ENCODE assay signal across 9 cellular contexts in the genomic region with DNA sequence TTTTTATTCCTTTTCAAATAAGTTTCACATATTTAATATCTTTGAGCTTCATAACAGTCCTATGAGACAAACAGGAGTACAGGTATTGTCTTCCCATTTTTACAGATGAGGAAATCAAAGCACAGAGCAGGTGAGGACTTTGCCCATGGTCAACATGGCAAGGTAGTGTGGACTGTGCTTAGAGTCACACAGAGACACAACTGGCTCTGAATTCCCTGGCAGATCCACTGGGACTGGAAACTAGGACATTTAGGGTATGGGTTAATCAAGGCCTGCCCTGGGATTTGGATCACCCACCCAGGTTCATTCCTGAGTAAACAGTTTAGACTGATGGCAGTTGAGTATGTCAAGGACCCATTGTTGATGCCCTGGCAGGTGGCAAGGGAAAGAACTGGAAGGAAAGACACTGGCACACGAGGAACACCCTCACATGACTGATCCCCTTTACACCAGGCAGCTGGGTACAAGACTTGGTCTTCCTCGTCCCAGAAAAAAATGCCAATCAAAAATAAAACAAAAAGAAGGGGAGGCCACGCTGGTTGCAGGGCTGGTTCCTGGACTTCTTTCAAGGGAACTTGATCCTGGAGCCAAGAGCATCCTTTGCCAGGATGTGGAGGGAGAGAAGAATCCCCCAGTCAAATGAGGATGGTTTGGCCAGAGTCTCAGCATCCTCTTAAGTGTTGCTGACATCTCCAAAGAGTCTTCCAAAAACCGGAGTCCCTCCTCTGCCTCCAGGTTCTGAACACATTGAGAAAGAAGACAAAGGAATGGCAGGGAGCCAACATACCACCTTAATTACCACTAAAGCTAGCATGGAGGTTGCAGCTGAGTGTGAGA. TPM values are rescaled to one million over a fixed set of nuclear protein-coding genes. Genes with fewer than 3 reads are reported as not detected.
DNase-seq lines count a peak whose midpoint lies in the region; ATAC-seq and TF ChIP-seq lines count a peak whose summit lies in the region.
"Had no signal": no experiment of that assay in that cellular context is flagged by ENCODE, and none has a peak within 500 bp of the region (broad histone marks: within the 10 kb centered on the region; RNA-seq: fewer than 3 reads in every experiment).

No MANE protein-coding gene starts in this region.

- DNase-seq in DMS79 (lab: John Stamatoyannopoulos, UW) (peak; percentile 4), NCI-H446 (lab: John Stamatoyannopoulos, UW) (peak; percentile 49 to 85), fibroblast of lung (ENCODE audit: low read depth in 2 of 2) (peak; percentile 32 to 57), NCI-H510A (lab: John Stamatoyannopoulos, UW) (no peak), GM10266 (ENCODE audit: extremely low spot score) (no peak)
- no peak for DNase-seq in activated naive CD8-positive, alpha-beta T cell treated with anti-CD3 and anti-CD28 coated beads, Interleukin-2, amount 50 U/mL, for 24 hours
- DNase-seq: T1000 had no signal

- no peak overlapping the region for H3K27ac Mint-ChIP-seq in activated naive CD8-positive, alpha-beta T cell treated with anti-CD3 and anti-CD28 coated beads, Interleukin-2, amount 50 U/mL, for 24 hours

- peaks cover 1% of the 10 kb centered on the region for H3K36me3 Mint-ChIP-seq in activated naive CD8-positive, alpha-beta T cell treated with anti-CD3 and anti-CD28 coated beads, Interleukin-2, amount 50 U/mL, for 24 hours (ENCODE audit: low read depth)

- H3K36me3 ChIP-seq in fibroblast of lung (ENCODE audit: control insufficient read depth, insufficient read depth, low read length) (no peaks in the 10 kb centered on the region), parathyroid adenoma (ENCODE audit: control insufficient read depth, insufficient read depth, low read length) (no peaks in the 10 kb centered on the region)

- H3K27me3 ChIP-seq in fibroblast of lung (ENCODE audit: control insufficient read depth, insufficient read depth, low read length): no peaks in the 10 kb centered on the region
- no peaks in the 10 kb centered on the region for H3K27me3 ChIP-seq in parathyroid adenoma (ENCODE audit: control insufficient read depth, insufficient read depth, low read length)

- no peak overlapping the region for H3K9ac ChIP-seq in fibroblast of lung (ENCODE audit: insufficient read depth, low read length)
- peak overlapping the region; percentile 28 for H3K9ac ChIP-seq in parathyroid adenoma

- no peak overlapping the region for H3K4me3 Mint-ChIP-seq in activated naive CD8-positive, alpha-beta T cell treated with anti-CD3 and anti-CD28 coated beads, Interleukin-2, amount 50 U/mL, for 24 hours

- H4K20me1 ChIP-seq in fibroblast of lung (ENCODE audit: control insufficient read depth, extremely low read depth, insufficient read depth, low read length): no peaks in the 10 kb centered on the region

- H3K27ac ChIP-seq in fibroblast of lung (ENCODE audit: insufficient read depth, low read length): peak overlapping the region; percentile 87
- peak overlapping the region; percentile 60 for H3K27ac ChIP-seq in parathyroid adenoma

- H3K9me3 Mint-ChIP-seq in activated naive CD8-positive, alpha-beta T cell treated with anti-CD3 and anti-CD28 coated beads, Interleukin-2, amount 50 U/mL, for 24 hours: no peaks in the 10 kb centered on the region

- H3K4me2 ChIP-seq in fibroblast of lung (ENCODE audit: extremely low read depth, insufficient read depth, low read length) (peak overlapping the region; percentile 86), parathyroid adenoma (ENCODE audit: low read length) (no peak overlapping the region)

- no peaks in the 10 kb centered on the region for H3K9me3 ChIP-seq in fibroblast of lung (ENCODE audit: control insufficient read depth, insufficient read depth, low read depth, low read length)
- H3K9me3 ChIP-seq in parathyroid adenoma (ENCODE audit: control insufficient read depth, low read length): no peaks in the 10 kb centered on the region

- no peak for ATAC-seq in activated naive CD8-positive, alpha-beta T cell treated with anti-CD3 and anti-CD28 coated beads, Interleukin-2, amount 50 U/mL, for 24 hours
- ATAC-seq in GM21360 (IDR thresholded peaks at IDR 0.05; ENCODE audit: unreplicated experiment): no peak

- H2AFZ ChIP-seq in fibroblast of lung (ENCODE audit: low read length): no peak overlapping the region
- H2AFZ ChIP-seq in parathyroid adenoma: no peak overlapping the region

- peaks cover 30% of the 10 kb centered on the region for H3K4me1 ChIP-seq in fibroblast of lung (ENCODE audit: control insufficient read depth, extremely low read depth, insufficient read depth, low read length)
- H3K4me1 ChIP-seq in parathyroid adenoma: peaks cover 22% of the 10 kb centered on the region

- H3K4me1 Mint-ChIP-seq in activated naive CD8-positive, alpha-beta T cell treated with anti-CD3 and anti-CD28 coated beads, Interleukin-2, amount 50 U/mL, for 24 hours: peaks cover 40% of the 10 kb centered on the region

- H3K79me2 ChIP-seq in fibroblast of lung (ENCODE audit: control insufficient read depth, insufficient read depth, low read length): peaks cover 6% of the 10 kb centered on the region
- H3K79me2 ChIP-seq in parathyroid adenoma: peaks cover 23% of the 10 kb centered on the region

- no peak for TF ChIP-seq CTCF in fibroblast of lung (conservative IDR thresholded peaks at IDR 0.05 in 1 of 2, IDR thresholded peaks at IDR 0.05 in 1 of 2; ENCODE audit: low read depth in 1 of 2, low read length in 2 of 2)
- no peak for TF ChIP-seq CTCF in parathyroid adenoma (IDR thresholded peaks at IDR 0.05)
- no peak for TF ChIP-seq CTCF in GM10266 (IDR thresholded peaks at IDR 0.05; ENCODE audit: control insufficient read depth, insufficient read depth, low read depth, missing control alignments)

- H3K4me3 ChIP-seq in fibroblast of lung (replicated peaks in 1 of 4; ENCODE audit: control extremely low read depth in 1 of 4, insufficient read depth in 1 of 4, low read depth in 3 of 4, low read length in 4 of 4): no peak overlapping the region
- H3K4me3 ChIP-seq in parathyroid adenoma (ENCODE audit: low read depth, low read length): no peak overlapping the region

- H3K27me3 Mint-ChIP-seq in activated naive CD8-positive, alpha-beta T cell treated with anti-CD3 and anti-CD28 coated beads, Interleukin-2, amount 50 U/mL, for 24 hours: no peaks in the 10 kb centered on the region

RNA-seq across cellular contexts. Expression of a gene that starts 34.9 kb away (rescaled TPM):
- 47.0 and 60.9 TPM in 2 replicates for total RNA-seq in fibroblast of lung
- polyA plus RNA-seq in fibroblast of lung: 25.5 and 32.9 TPM in 2 replicates
- polyA plus RNA-seq in fibroblast of lung (2012): 12.4 and 14.1 TPM in 2 replicates
- 10.6 TPM in 2 replicates for polyA minus RNA-seq in fibroblast of lung (ENCODE audit: low replicate concordance)

RNA-seq across cellular contexts. Expression of a gene that starts 37.0 kb away (rescaled TPM):
- total RNA-seq in fibroblast of lung: 3.6 and 5.3 TPM in 2 replicates
- 0.34 and 0.81 TPM in 2 replicates for polyA plus RNA-seq in fibroblast of lung
- polyA plus RNA-seq in fibroblast of lung (2012): 0.86 and 1.3 TPM in 2 replicates
- not detected in 2 replicates for polyA minus RNA-seq in fibroblast of lung (ENCODE audit: low replicate concordance)

Comparison
In these comparisons a context has a peak if more than half of its experiments do, and no peak if none do; other contexts are left out.
1. DNase-seq: peak in DMS79 (single experiment), NCI-H446 (2 of 2) and fibroblast of lung (2 of 2); none in NCI-H510A (single experiment), activated naive CD8-positive, alpha-beta T cell treated with anti-CD3 and anti-CD28 coated beads, Interleukin-2, amount 50 U/mL, for 24 hours (single experiment) and GM10266 (single experiment).